2 cellular contexts compared by ENCODE assay signal in the genomic region with DNA sequence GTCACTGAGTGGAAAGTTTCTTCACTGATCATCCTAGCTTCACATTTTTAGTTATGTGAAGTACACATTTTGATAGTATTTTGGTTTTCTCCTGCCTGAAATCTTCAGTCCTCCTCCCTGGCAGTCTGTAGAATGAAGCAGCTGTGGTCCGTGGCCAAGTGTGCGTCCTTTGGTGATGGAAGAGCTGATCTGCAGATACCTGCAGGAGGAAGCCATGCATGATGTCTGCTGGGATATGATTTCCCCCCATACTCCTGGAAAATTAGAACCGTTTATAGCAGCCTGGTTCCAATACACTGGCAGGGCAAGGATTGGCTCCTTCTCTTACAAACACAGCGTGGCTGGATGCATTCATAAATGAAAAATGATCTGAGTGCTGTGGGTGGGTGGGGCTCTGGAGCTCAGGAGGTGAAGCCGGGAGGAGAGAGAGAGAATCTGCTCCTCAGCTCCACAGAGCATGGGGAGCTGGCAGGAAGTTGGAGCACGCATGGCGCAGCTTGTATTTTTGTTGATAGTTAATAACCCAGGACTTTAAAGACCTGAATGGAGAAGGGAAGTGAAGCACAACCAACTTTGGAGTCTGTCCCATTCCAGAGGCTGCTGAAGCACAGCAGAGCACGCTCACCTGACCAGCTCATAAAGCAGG.
TF ChIP-seq lines count a peak whose summit lies in the region.

No MANE protein-coding gene starts in this region.

TF ChIP-seq in IMR-90, 13 proteins besides CTCF, POLR2A, EP300 and RAD21:
- no peak for TF ChIP-seq BHLHE40 (IDR thresholded peaks at IDR 0.05; ENCODE audit: low read depth, low read length)
- TF ChIP-seq MAFK (IDR thresholded peaks at IDR 0.05; ENCODE audit: low read depth, low read length) = no peak
- TF ChIP-seq CEBPB (IDR thresholded peaks at IDR 0.05; ENCODE audit: low read depth, low read length) = peak; percentile 36; the same call in 1 of the 2 replicates

TF ChIP-seq in HepG2, 621 proteins besides CTCF, POLR2A, EP300 and RAD21:
- TF ChIP-seq RBM22 (optimal IDR thresholded peaks at IDR 0.05; ENCODE audit: low read length) (no peak), ZNF639 (CRISPR knock-in tag; conservative IDR thresholded peaks at IDR 0.05) (no peak), MXD1 (CRISPR knock-in tag; IDR thresholded peaks at IDR 0.05) (no peak), REST (IDR thresholded peaks at IDR 0.05; ENCODE audit: borderline replicate concordance in 1 of 2, low read depth in 1 of 2, low read length in 2 of 2) (no peak), ZNF337 (CRISPR knock-in tag; IDR thresholded peaks at IDR 0.05; ENCODE audit: borderline replicate concordance, low read depth) (no peak), ZNF264 (CRISPR knock-in tag; IDR thresholded peaks at IDR 0.05) (no peak), HOXA5 (CRISPR knock-in tag; IDR thresholded peaks at IDR 0.05) (no peak), TBL1XR1 (IDR thresholded peaks at IDR 0.05; ENCODE audit: borderline replicate concordance, low read length, partially characterized antibody) (no peak)
- TF ChIP-seq, protein P1, sequence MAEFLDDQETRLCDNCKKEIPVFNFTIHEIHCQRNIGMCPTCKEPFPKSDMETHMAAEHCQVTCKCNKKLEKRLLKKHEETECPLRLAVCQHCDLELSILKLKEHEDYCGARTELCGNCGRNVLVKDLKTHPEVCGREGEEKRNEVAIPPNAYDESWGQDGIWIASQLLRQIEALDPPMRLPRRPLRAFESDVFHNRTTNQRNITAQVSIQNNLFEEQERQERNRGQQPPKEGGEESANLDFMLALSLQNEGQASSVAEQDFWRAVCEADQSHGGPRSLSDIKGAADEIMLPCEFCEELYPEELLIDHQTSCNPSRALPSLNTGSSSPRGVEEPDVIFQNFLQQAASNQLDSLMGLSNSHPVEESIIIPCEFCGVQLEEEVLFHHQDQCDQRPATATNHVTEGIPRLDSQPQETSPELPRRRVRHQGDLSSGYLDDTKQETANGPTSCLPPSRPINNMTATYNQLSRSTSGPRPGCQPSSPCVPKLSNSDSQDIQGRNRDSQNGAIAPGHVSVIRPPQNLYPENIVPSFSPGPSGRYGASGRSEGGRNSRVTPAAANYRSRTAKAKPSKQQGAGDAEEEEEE (CRISPR knock-in tag; IDR thresholded peaks at IDR 0.05; ENCODE audit: borderline replicate concordance) = no peak
